1 cellular context compared by ENCODE assay signal in the genomic region with DNA sequence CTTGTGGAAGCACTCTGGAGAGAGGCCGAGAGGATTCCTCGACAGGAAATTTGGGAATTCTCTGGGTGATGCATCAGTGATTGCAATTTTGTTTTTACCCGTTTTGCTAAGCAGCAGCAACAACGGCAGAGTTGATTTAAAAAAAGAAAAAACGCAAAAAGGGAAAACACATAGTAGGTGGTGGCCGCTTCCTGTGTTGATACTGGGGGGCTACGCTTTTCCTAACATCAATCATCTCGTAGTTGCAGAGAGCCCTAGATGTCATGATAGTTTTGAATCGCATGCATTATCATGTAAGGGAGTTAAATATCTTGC.
TF ChIP-seq lines count a peak whose summit lies in the region.

No MANE protein-coding gene starts in this region.

TF ChIP-seq in HepG2, 621 proteins besides CTCF, POLR2A, EP300 and RAD21 (continues in another document):
- TF ChIP-seq KLF16 (CRISPR knock-in tag; IDR thresholded peaks at IDR 0.05) (no peak), RBAK (CRISPR knock-in tag; IDR thresholded peaks at IDR 0.05) (no peak), ZFAT (CRISPR knock-in tag; conservative IDR thresholded peaks at IDR 0.05) (0 out of 2 replicates have a peak, but pooled peaks have one; percentile 51), ZNF788 (CRISPR knock-in tag; IDR thresholded peaks at IDR 0.05; ENCODE audit: borderline replicate concordance) (no peak), ZNF607 (CRISPR knock-in tag; IDR thresholded peaks at IDR 0.05; ENCODE audit: borderline replicate concordance) (peak; percentile 5; the same call in 1 of the 2 replicates), ZNF367 (CRISPR knock-in tag; IDR thresholded peaks at IDR 0.05; ENCODE audit: borderline replicate concordance) (no peak), HOMEZ (CRISPR knock-in tag; IDR thresholded peaks at IDR 0.05; ENCODE audit: low read depth) (no peak), KAT2B (IDR thresholded peaks at IDR 0.05; ENCODE audit: borderline replicate concordance, low read depth, low read length) (no peak), PAXIP1 (CRISPR knock-in tag; conservative IDR thresholded peaks at IDR 0.05) (no peak), MEIS1 (CRISPR knock-in tag; IDR thresholded peaks at IDR 0.05; ENCODE audit: borderline replicate concordance) (no peak), DMAP1 (CRISPR knock-in tag; IDR thresholded peaks at IDR 0.05) (0 out of 2 replicates have a peak, but pooled peaks have one; percentile 11), ZSCAN12 (CRISPR knock-in tag; IDR thresholded peaks at IDR 0.05) (no peak), SALL1 (CRISPR knock-in tag; IDR thresholded peaks at IDR 0.05) (no peak), ZNF570 (CRISPR knock-in tag; IDR thresholded peaks at IDR 0.05; ENCODE audit: borderline replicate concordance) (no peak), FOXJ3 (CRISPR knock-in tag; IDR thresholded peaks at IDR 0.05; ENCODE audit: borderline replicate concordance) (0 out of 2 replicates have a peak, but pooled peaks have one; percentile 35), BORCS8-MEF2B (CRISPR knock-in tag; IDR thresholded peaks at IDR 0.05) (no peak), RFXANK (CRISPR knock-in tag; IDR thresholded peaks at IDR 0.05) (no peak), ZC3H13 (CRISPR knock-in tag; IDR thresholded peaks at IDR 0.05) (no peak), MTF2 (CRISPR knock-in tag; IDR thresholded peaks at IDR 0.05; ENCODE audit: borderline replicate concordance) (peak; percentile 30; the same call in 1 of the 2 replicates), CCDC6 (CRISPR knock-in tag; IDR thresholded peaks at IDR 0.05) (peak; percentile 3; the same call in 1 of the 2 replicates), ZNF292 (CRISPR knock-in tag; IDR thresholded peaks at IDR 0.05; ENCODE audit: borderline replicate concordance, low read depth) (0 out of 2 replicates have a peak, but pooled peaks have one; percentile 52), HNRNPK (IDR thresholded peaks at IDR 0.05; ENCODE audit: low read depth, low read length, poor library complexity, severe bottlenecking) (no peak), ZNF704 (CRISPR knock-in tag; IDR thresholded peaks at IDR 0.05; ENCODE audit: borderline replicate concordance) (0 out of 2 replicates have a peak, but pooled peaks have one; percentile 15), RXRA (CRISPR knock-in tag; IDR thresholded peaks at IDR 0.05) (no peak), RFX1 (IDR thresholded peaks at IDR 0.05) (no peak), JDP2 (CRISPR knock-in tag; IDR thresholded peaks at IDR 0.05; ENCODE audit: borderline replicate concordance) (no peak), FOSL1 (CRISPR knock-in tag; IDR thresholded peaks at IDR 0.05; ENCODE audit: borderline replicate concordance) (no peak), ZBTB3 (CRISPR knock-in tag; IDR thresholded peaks at IDR 0.05; ENCODE audit: borderline replicate concordance, low read depth) (no peak), MZF1 (CRISPR knock-in tag; IDR thresholded peaks at IDR 0.05; ENCODE audit: borderline replicate concordance) (no peak), SMARCC2 (IDR thresholded peaks at IDR 0.05) (no peak), ZBTB43 (CRISPR knock-in tag; conservative IDR thresholded peaks at IDR 0.05) (no peak), STAT5B (CRISPR knock-in tag; IDR thresholded peaks at IDR 0.05) (no peak), MLX (CRISPR knock-in tag; IDR thresholded peaks at IDR 0.05) (no peak), ELF1 (CRISPR knock-in tag; IDR thresholded peaks at IDR 0.05) (no peak), KAT7 (CRISPR knock-in tag; IDR thresholded peaks at IDR 0.05; ENCODE audit: borderline replicate concordance) (no peak), ATF4 (CRISPR knock-in tag; IDR thresholded peaks at IDR 0.05) (no peak), NFATC3 (CRISPR knock-in tag; IDR thresholded peaks at IDR 0.05) (no peak), LCORL (IDR thresholded peaks at IDR 0.05) (no peak), LCORL (CRISPR knock-in tag; IDR thresholded peaks at IDR 0.05) (0 out of 2 replicates have a peak, but pooled peaks have one; percentile 11), ZNF138 (CRISPR knock-in tag; IDR thresholded peaks at IDR 0.05; ENCODE audit: low read depth) (no peak), NFKB2 (CRISPR knock-in tag; IDR thresholded peaks at IDR 0.05; ENCODE audit: borderline replicate concordance) (no peak), ZNF501 (CRISPR knock-in tag; IDR thresholded peaks at IDR 0.05) (peak; percentile 7; the same call in 1 of the 2 replicates), REXO4 (CRISPR knock-in tag; IDR thresholded peaks at IDR 0.05; ENCODE audit: borderline replicate concordance) (no peak), TEAD3 (CRISPR knock-in tag; optimal IDR thresholded peaks at IDR 0.05; ENCODE audit: borderline replicate concordance) (peak; percentile 18), ZNF556 (CRISPR knock-in tag; IDR thresholded peaks at IDR 0.05; ENCODE audit: borderline replicate concordance) (no peak)
- TF ChIP-seq, protein P1, sequence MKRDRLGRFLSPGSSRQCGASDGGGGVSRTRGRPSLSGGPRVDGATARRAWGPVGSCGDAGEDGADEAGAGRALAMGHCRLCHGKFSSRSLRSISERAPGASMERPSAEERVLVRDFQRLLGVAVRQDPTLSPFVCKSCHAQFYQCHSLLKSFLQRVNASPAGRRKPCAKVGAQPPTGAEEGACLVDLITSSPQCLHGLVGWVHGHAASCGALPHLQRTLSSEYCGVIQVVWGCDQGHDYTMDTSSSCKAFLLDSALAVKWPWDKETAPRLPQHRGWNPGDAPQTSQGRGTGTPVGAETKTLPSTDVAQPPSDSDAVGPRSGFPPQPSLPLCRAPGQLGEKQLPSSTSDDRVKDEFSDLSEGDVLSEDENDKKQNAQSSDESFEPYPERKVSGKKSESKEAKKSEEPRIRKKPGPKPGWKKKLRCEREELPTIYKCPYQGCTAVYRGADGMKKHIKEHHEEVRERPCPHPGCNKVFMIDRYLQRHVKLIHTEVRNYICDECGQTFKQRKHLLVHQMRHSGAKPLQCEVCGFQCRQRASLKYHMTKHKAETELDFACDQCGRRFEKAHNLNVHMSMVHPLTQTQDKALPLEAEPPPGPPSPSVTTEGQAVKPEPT (CRISPR knock-in tag; IDR thresholded peaks at IDR 0.05; ENCODE audit: low read depth) = no peak
- TF ChIP-seq, protein P2, sequence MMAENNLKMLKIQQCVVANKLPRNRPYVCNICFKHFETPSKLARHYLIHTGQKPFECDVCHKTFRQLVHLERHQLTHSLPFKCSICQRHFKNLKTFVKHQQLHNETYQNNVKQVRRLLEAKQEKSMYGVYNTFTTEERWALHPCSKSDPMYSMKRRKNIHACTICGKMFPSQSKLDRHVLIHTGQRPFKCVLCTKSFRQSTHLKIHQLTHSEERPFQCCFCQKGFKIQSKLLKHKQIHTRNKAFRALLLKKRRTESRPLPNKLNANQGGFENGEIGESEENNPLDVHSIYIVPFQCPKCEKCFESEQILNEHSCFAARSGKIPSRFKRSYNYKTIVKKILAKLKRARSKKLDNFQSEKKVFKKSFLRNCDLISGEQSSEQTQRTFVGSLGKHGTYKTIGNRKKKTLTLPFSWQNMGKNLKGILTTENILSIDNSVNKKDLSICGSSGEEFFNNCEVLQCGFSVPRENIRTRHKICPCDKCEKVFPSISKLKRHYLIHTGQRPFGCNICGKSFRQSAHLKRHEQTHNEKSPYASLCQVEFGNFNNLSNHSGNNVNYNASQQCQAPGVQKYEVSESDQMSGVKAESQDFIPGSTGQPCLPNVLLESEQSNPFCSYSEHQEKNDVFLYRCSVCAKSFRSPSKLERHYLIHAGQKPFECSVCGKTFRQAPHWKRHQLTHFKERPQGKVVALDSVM (CRISPR knock-in tag; IDR thresholded peaks at IDR 0.05) = no peak
- TF ChIP-seq, protein P3, sequence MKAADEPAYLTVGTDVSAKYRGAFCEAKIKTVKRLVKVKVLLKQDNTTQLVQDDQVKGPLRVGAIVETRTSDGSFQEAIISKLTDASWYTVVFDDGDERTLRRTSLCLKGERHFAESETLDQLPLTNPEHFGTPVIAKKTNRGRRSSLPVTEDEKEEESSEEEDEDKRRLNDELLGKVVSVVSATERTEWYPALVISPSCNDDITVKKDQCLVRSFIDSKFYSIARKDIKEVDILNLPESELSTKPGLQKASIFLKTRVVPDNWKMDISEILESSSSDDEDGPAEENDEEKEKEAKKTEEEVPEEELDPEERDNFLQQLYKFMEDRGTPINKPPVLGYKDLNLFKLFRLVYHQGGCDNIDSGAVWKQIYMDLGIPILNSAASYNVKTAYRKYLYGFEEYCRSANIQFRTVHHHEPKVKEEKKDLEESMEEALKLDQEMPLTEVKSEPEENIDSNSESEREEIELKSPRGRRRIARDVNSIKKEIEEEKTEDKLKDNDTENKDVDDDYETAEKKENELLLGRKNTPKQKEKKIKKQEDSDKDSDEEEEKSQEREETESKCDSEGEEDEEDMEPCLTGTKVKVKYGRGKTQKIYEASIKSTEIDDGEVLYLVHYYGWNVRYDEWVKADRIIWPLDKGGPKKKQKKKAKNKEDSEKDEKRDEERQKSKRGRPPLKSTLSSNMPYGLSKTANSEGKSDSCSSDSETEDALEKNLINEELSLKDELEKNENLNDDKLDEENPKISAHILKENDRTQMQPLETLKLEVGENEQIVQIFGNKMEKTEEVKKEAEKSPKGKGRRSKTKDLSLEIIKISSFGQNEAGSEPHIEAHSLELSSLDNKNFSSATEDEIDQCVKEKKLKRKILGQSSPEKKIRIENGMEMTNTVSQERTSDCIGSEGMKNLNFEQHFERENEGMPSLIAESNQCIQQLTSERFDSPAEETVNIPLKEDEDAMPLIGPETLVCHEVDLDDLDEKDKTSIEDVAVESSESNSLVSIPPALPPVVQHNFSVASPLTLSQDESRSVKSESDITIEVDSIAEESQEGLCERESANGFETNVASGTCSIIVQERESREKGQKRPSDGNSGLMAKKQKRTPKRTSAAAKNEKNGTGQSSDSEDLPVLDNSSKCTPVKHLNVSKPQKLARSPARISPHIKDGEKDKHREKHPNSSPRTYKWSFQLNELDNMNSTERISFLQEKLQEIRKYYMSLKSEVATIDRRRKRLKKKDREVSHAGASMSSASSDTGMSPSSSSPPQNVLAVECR (CRISPR knock-in tag; IDR thresholded peaks at IDR 0.05; ENCODE audit: borderline replicate concordance) = no peak
- TF ChIP-seq, protein P4, sequence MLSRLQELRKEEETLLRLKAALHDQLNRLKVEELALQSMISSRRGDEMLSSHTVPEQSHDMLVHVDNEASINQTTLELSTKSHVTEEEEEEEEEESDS (CRISPR knock-in tag; IDR thresholded peaks at IDR 0.05; ENCODE audit: borderline replicate concordance) = no peak
